8 cellular contexts compared by ENCODE assay signal in the genomic region with DNA sequence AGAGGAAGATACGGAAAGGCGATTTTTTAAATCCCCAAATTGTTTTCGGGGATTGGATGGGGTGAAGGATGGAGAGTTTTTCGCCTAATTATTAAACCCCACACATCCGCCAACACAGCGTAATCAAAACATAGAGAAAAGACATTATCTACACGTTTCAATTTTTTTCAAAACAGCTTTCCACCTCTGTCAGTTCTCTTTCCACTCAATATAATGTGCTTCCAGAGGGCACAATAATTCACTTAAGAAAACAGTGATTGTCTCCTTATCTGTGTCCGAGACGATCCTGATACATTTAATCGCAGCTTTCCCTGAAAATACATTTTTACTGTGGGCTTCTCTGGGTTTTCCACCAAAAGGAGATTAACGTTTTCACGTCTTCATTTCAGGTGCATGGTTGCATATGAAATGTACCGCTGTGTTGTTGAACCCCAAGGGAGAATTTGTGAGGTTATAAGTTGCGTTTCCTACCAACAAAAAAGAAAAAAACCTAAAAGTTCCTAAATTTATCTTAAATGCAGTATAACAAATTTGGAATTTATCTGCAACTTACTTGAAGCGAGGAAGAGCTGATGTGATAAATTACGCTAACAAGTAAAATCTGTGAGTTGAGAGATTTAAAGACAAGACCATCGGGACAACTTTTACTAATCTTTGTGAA. TPM values are rescaled to one million over a fixed set of nuclear protein-coding genes. Genes with fewer than 3 reads are reported as not detected.
A peak's percentile ranks its signal among the peaks of the same experiment; 100 is the strongest.
DNase-seq lines count a peak whose midpoint lies in the region; ATAC-seq and TF ChIP-seq lines count a peak whose summit lies in the region.

No MANE protein-coding gene starts in this region.

- H3K4me1 Mint-ChIP-seq in stimulated activated naive CD8-positive, alpha-beta T cell treated with anti-CD3 and anti-CD28 coated beads, Interleukin-15, Interleukin-2, amounts not matched to agents 100 ng/mL and 50 ng/mL, for 24 hours (ENCODE audit: low read depth): peaks cover 38% of the 10 kb centered on the region
- H3K4me1 Mint-ChIP-seq in MCF 10A (ENCODE audit: insufficient read depth, unreplicated experiment): peaks cover 19% of the 10 kb centered on the region

- H3K9me3 ChIP-seq in lower lobe of right lung (no peaks in the 10 kb centered on the region), upper lobe of right lung (no peaks in the 10 kb centered on the region)

- intact Hi-C loops in MCF 10A (cut with micrococcal nuclease): no loop called here
- intact Hi-C loops in lower lobe of right lung (cut with DNase I): no loop called here
- intact Hi-C loops in upper lobe of right lung (cut with DNase I): no loop called here

- BruUV-seq in MCF 10A (replicated peaks; lab: Mats Ljungman, UMichigan): no TSS peak

- H3K27ac ChIP-seq in lower lobe of right lung (peak overlapping the region; percentile 78), upper lobe of right lung (peak overlapping the region; percentile 70)

- no peak for ATAC-seq in stimulated activated naive CD8-positive, alpha-beta T cell treated with anti-CD3 and anti-CD28 coated beads, Interleukin-15, Interleukin-2, amounts not matched to agents 100 U/mL and 50 U/mL, for 24 hours
- ATAC-seq in lower lobe of right lung: peak in 1 of 2 donors; percentile 7
- no peak for ATAC-seq in upper lobe of right lung
- no peak for ATAC-seq in HG02938 (IDR thresholded peaks at IDR 0.05; ENCODE audit: unreplicated experiment)
- no peak for ATAC-seq in GM19452 (IDR thresholded peaks at IDR 0.05; ENCODE audit: unreplicated experiment)

- peaks cover 16% of the 10 kb centered on the region for H3K36me3 Mint-ChIP-seq in stimulated activated naive CD8-positive, alpha-beta T cell treated with anti-CD3 and anti-CD28 coated beads, Interleukin-15, Interleukin-2, amounts not matched to agents 100 ng/mL and 50 ng/mL, for 24 hours (ENCODE audit: low read depth)
- H3K36me3 Mint-ChIP-seq in MCF 10A (ENCODE audit: insufficient read depth, unreplicated experiment): peaks cover 5% of the 10 kb centered on the region

- POLR2A ChIA-PET in MCF 10A (lab: Yijun Ruan, JAX): interaction anchor here (0.6 to 2.0 kb wide), 9 partner anchors 21 to 1632 kb away, joined by 3 to 6 read pairs (median 3); no protein-coding TSS in a partner anchor

- H3K4me1 ChIP-seq in lower lobe of right lung (peaks cover 12% of the 10 kb centered on the region), upper lobe of right lung (peaks cover 9% of the 10 kb centered on the region)

- no peaks in the 10 kb centered on the region for H3K27me3 ChIP-seq in lower lobe of right lung (ENCODE audit: low read depth)
- no peaks in the 10 kb centered on the region for H3K27me3 ChIP-seq in upper lobe of right lung

- H3K4me3 Mint-ChIP-seq in stimulated activated naive CD8-positive, alpha-beta T cell treated with anti-CD3 and anti-CD28 coated beads, Interleukin-15, Interleukin-2, amounts not matched to agents 100 ng/mL and 50 ng/mL, for 24 hours: peak overlapping the region; percentile 97
- peak overlapping the region; percentile 96 for H3K4me3 Mint-ChIP-seq in MCF 10A (ENCODE audit: unreplicated experiment)

- H3K27me3 Mint-ChIP-seq in stimulated activated naive CD8-positive, alpha-beta T cell treated with anti-CD3 and anti-CD28 coated beads, Interleukin-15, Interleukin-2, amounts not matched to agents 100 ng/mL and 50 ng/mL, for 24 hours: no peaks in the 10 kb centered on the region
- H3K27me3 Mint-ChIP-seq in MCF 10A (ENCODE audit: insufficient read depth, unreplicated experiment): no peaks in the 10 kb centered on the region

- CTCF ChIA-PET in MCF 10A (lab: Yijun Ruan, JAX): interaction anchor here (0.6 to 2.0 kb wide), 2 partner anchors 39 to 319 kb away, joined by 3 to 4 read pairs; no protein-coding TSS in a partner anchor

- H3K4me3 ChIP-seq in lower lobe of right lung: peak overlapping the region; percentile 95
- peak overlapping the region; percentile 83 for H3K4me3 ChIP-seq in upper lobe of right lung

- H3K36me3 ChIP-seq in lower lobe of right lung (no peaks in the 10 kb centered on the region), upper lobe of right lung (no peaks in the 10 kb centered on the region)

- no peak for DNase-seq in stimulated activated naive CD8-positive, alpha-beta T cell treated with anti-CD3 and anti-CD28 coated beads, Interleukin-15, Interleukin-2, amounts not matched to agents 100 U/mL and 50 U/mL, for 24 hours
- DNase-seq in MCF 10A (ENCODE audit: unreplicated experiment) (no peak), lower lobe of right lung (no peak), upper lobe of right lung (no peak), GM03348 (ENCODE audit: low spot score) (no peak)

- TF ChIP-seq CTCF in MCF 10A (IDR thresholded peaks at IDR 0.05; ENCODE audit: unreplicated experiment): no peak
- TF ChIP-seq CTCF in lower lobe of right lung (IDR thresholded peaks at IDR 0.05): no peak
- TF ChIP-seq CTCF in upper lobe of right lung (IDR thresholded peaks at IDR 0.05): no peak

- H3K27ac Mint-ChIP-seq in stimulated activated naive CD8-positive, alpha-beta T cell treated with anti-CD3 and anti-CD28 coated beads, Interleukin-15, Interleukin-2, amounts not matched to agents 100 ng/mL and 50 ng/mL, for 24 hours: peak overlapping the region; percentile 98
- H3K27ac Mint-ChIP-seq in MCF 10A (ENCODE audit: low read depth, unreplicated experiment): peak overlapping the region; percentile 92

- no peaks in the 10 kb centered on the region for H3K9me3 Mint-ChIP-seq in stimulated activated naive CD8-positive, alpha-beta T cell treated with anti-CD3 and anti-CD28 coated beads, Interleukin-15, Interleukin-2, amounts not matched to agents 100 ng/mL and 50 ng/mL, for 24 hours
- H3K9me3 Mint-ChIP-seq in MCF 10A (ENCODE audit: unreplicated experiment): no peaks in the 10 kb centered on the region

RNA-seq across cellular contexts. Expression of a gene that starts 0.6 kb away (rescaled TPM):
- total RNA-seq in MCF 10A (2022) (8.6 and 9.3 TPM in 2 replicates), lower lobe of right lung (9.4 TPM), upper lobe of right lung (9.3 TPM)

RNA-seq across cellular contexts. Expression of a gene that starts 56.2 kb away (rescaled TPM):
- total RNA-seq in MCF 10A (2022) (not detected in 2 replicates), lower lobe of right lung (not detected), upper lobe of right lung (not detected)
